In the genomic region with DNA sequence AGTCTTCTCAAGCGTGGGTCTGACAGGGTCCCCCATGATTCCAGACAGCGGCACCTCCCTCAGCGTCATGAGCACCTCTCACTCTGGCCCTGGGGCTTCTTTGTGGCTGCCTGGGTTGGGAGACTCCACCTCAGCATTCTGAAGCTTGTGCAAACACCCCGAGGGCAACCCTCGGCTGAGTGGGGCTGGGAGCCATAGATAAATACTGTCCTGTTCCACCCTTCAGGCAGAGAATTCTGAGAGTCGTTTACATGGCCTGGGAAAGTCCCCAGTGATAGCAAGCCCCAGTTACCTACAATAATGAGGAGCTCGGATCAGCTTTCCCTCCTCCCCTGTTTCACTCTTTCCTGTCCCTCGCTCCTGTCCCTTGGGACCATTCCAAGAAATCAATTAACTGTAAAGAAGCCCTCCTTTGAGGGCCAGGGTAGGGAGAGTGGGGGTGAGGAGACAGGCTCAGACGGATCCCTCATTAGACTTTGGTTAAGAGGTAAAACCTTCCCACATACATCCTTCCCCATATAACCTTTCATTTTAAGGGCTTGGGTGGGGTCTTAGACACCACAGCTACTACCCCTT, we compare ENCODE assay signal across 1 cellular context.
TF ChIP-seq lines count a peak whose summit lies in the region.

No MANE protein-coding gene starts in this region.

TF ChIP-seq in IMR-90, 13 proteins besides CTCF, POLR2A, EP300 and RAD21 (continued from another document):
- no peak for TF ChIP-seq MXI1 (IDR thresholded peaks at IDR 0.05; ENCODE audit: borderline replicate concordance, low read depth, low read length)
- no peak for TF ChIP-seq FOS (IDR thresholded peaks at IDR 0.05; ENCODE audit: low read depth, low read length)
- no peak for TF ChIP-seq CEBPB (IDR thresholded peaks at IDR 0.05; ENCODE audit: low read depth, low read length)
- TF ChIP-seq NFE2L2 (IDR thresholded peaks at IDR 0.05; ENCODE audit: low read depth, low read length), result no peak
- no peak for TF ChIP-seq MAFK (IDR thresholded peaks at IDR 0.05; ENCODE audit: low read depth, low read length)
- TF ChIP-seq MAZ (IDR thresholded peaks at IDR 0.05; ENCODE audit: borderline replicate concordance, low read depth, low read length), result no peak
- TF ChIP-seq, protein P1, sequence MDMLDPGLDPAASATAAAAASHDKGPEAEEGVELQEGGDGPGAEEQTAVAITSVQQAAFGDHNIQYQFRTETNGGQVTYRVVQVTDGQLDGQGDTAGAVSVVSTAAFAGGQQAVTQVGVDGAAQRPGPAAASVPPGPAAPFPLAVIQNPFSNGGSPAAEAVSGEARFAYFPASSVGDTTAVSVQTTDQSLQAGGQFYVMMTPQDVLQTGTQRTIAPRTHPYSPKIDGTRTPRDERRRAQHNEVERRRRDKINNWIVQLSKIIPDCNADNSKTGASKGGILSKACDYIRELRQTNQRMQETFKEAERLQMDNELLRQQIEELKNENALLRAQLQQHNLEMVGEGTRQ (IDR thresholded peaks at IDR 0.05; ENCODE audit: low read depth, low read length), result no peak
- TF ChIP-seq SMC3 (IDR thresholded peaks at IDR 0.05; ENCODE audit: low read depth, low read length), result no peak
- no peak for TF ChIP-seq RCOR1 (IDR thresholded peaks at IDR 0.05; ENCODE audit: insufficient replicate concordance, low read length)
- TF ChIP-seq BHLHE40 (IDR thresholded peaks at IDR 0.05; ENCODE audit: low read depth, low read length), result no peak
